8 cellular contexts compared by ENCODE assay signal in genomic region chr6:34055223-34055933, GRCh38.
DNase-seq lines count a peak whose midpoint lies in the region; ATAC-seq and TF ChIP-seq lines count a peak whose summit lies in the region.

No MANE protein-coding gene starts in this region.

- H3K27me3 ChIP-seq in H7 (ENCODE audit: control insufficient read depth, insufficient read depth, low read length), result no peaks in the 10 kb centered on the region

- H3K4me3 Mint-ChIP-seq in activated CD4-positive, alpha-beta memory T cell treated with anti-CD3 and anti-CD28 coated beads, Interleukin-2, amount 10 ng/mL, durations not matched to agents 7 days and 5 days, result no peak overlapping the region
- no peak overlapping the region for H3K4me3 Mint-ChIP-seq in effector memory CD8-positive, alpha-beta T cell

- no peaks in the 10 kb centered on the region for H3K36me3 Mint-ChIP-seq in activated CD4-positive, alpha-beta memory T cell treated with anti-CD3 and anti-CD28 coated beads, Interleukin-2, amount 10 ng/mL, durations not matched to agents 7 days and 5 days (ENCODE audit: low read depth)
- no peaks in the 10 kb centered on the region for H3K36me3 Mint-ChIP-seq in effector memory CD8-positive, alpha-beta T cell (ENCODE audit: insufficient read depth)

- POLR2A ChIA-PET in activated CD4-positive, alpha-beta memory T cell treated with anti-CD3 and anti-CD28 coated beads, Interleukin-2, amount 10 ng/mL, durations not matched to agents 7 days and 5 days (lab: Charles Lee), result interaction anchor here (1.1 kb wide), 1 partner anchor 282 kb away, joined by 3 read pairs; no protein-coding TSS in a partner anchor

- H3K36me3 ChIP-seq in H7 (replicated peaks; ENCODE audit: control insufficient read depth, insufficient read depth, low read length), result no peaks in the 10 kb centered on the region
- no peaks in the 10 kb centered on the region for H3K36me3 ChIP-seq in mucosa of descending colon (ENCODE audit: low read depth)

- CTCF ChIA-PET in activated CD4-positive, alpha-beta memory T cell treated with anti-CD3 and anti-CD28 coated beads, Interleukin-2, amount 10 ng/mL, durations not matched to agents 7 days and 5 days (lab: Charles Lee), result interaction anchor here (0.7 to 2.7 kb wide), 13 partner anchors 8 to 295 kb away, joined by 3 to 32 read pairs (median 3); no protein-coding TSS in a partner anchor

- no peaks in the 10 kb centered on the region for H3K9me3 Mint-ChIP-seq in activated CD4-positive, alpha-beta memory T cell treated with anti-CD3 and anti-CD28 coated beads, Interleukin-2, amount 10 ng/mL, durations not matched to agents 7 days and 5 days
- H3K9me3 Mint-ChIP-seq in effector memory CD8-positive, alpha-beta T cell, result no peaks in the 10 kb centered on the region

- intact Hi-C loops in mucosa of descending colon (cut with DNase I, micrococcal nuclease), result loop anchor here in 1 of 2 donors (10.0 kb wide), 1 partner anchor 99 kb away; no protein-coding TSS in a partner anchor

- ATAC-seq in effector memory CD8-positive, alpha-beta T cell (replicated peaks), result peak; percentile 79
- ATAC-seq in mucosa of descending colon, result peak; percentile 54
- no peak for ATAC-seq in GM18870 (IDR thresholded peaks at IDR 0.05; ENCODE audit: unreplicated experiment)

- H3K4me1 ChIP-seq in mucosa of descending colon (ENCODE audit: low read depth), result no peaks in the 10 kb centered on the region

- no peak overlapping the region for H3K27ac Mint-ChIP-seq in activated CD4-positive, alpha-beta memory T cell treated with anti-CD3 and anti-CD28 coated beads, Interleukin-2, amount 10 ng/mL, durations not matched to agents 7 days and 5 days
- no peak overlapping the region for H3K27ac Mint-ChIP-seq in effector memory CD8-positive, alpha-beta T cell

- peak; percentile 64 for TF ChIP-seq CTCF in mucosa of descending colon (IDR thresholded peaks at IDR 0.05)

- H3K4me3 ChIP-seq in H7 (ENCODE audit: insufficient read depth, low read depth, low read length), result no peak overlapping the region
- no peak overlapping the region for H3K4me3 ChIP-seq in mucosa of descending colon

- H3K4me1 Mint-ChIP-seq in activated CD4-positive, alpha-beta memory T cell treated with anti-CD3 and anti-CD28 coated beads, Interleukin-2, amount 10 ng/mL, durations not matched to agents 7 days and 5 days, result no peaks in the 10 kb centered on the region
- peaks cover 0 to 7% of the 10 kb centered on the region in 2 donors for H3K4me1 Mint-ChIP-seq in effector memory CD8-positive, alpha-beta T cell (ENCODE audit: low read depth in 2 of 2)

- no peaks in the 10 kb centered on the region for H3K9me3 ChIP-seq in mucosa of descending colon

- peaks cover 3% of the 10 kb centered on the region for H3K27me3 Mint-ChIP-seq in activated CD4-positive, alpha-beta memory T cell treated with anti-CD3 and anti-CD28 coated beads, Interleukin-2, amount 10 ng/mL, durations not matched to agents 7 days and 5 days
- H3K27me3 Mint-ChIP-seq in effector memory CD8-positive, alpha-beta T cell, result peaks cover 17 to 94% of the 10 kb centered on the region in 2 donors

- DNase-seq in Ammon's horn (ENCODE audit: low spot score) (peak; percentile 67), H7 (peak; percentile 92), NCI-H748 treated with DMSO at 0.1 percent for 48 hours (lab: John Stamatoyannopoulos, UW) (peak; percentile 55), mucosa of descending colon (peak in 2 of 3 donors; percentile 70 to 75)
- DNase-seq in activated CD4-positive, alpha-beta memory T cell treated with anti-CD3 and anti-CD28 coated beads, Interleukin-2, amount 10 ng/mL, durations not matched to agents 7 days and 5 days, result peak; percentile 58
- peak; percentile 41 to 45 (median 42) for DNase-seq in effector memory CD8-positive, alpha-beta T cell
- peak; percentile 82 for DNase-seq in stimulated activated CD8-positive, alpha-beta memory T cell treated with anti-CD3 and anti-CD28 coated beads, Interleukin-4, amount 100 ng/mL, for 48 hours

Comparison
In these comparisons a context has a peak if more than half of its experiments do, and no peak if none do; other contexts are left out.
1. DNase-seq: peak in every context shown above with its lines; median percentile 92 in H7; 82 in stimulated activated CD8-positive, alpha-beta memory T cell treated with anti-CD3 and anti-CD28 coated beads, Interleukin-4, amount 100 ng/mL, for 48 hours; 72 in mucosa of descending colon; 67 in Ammon's horn; 58 in activated CD4-positive, alpha-beta memory T cell treated with anti-CD3 and anti-CD28 coated beads, Interleukin-2, amount 10 ng/mL, durations not matched to agents 7 days and 5 days; 55 in NCI-H748 treated with DMSO at 0.1 percent for 48 hours; 42 in effector memory CD8-positive, alpha-beta T cell.